11 cellular contexts compared by ENCODE assay signal in the genomic region with DNA sequence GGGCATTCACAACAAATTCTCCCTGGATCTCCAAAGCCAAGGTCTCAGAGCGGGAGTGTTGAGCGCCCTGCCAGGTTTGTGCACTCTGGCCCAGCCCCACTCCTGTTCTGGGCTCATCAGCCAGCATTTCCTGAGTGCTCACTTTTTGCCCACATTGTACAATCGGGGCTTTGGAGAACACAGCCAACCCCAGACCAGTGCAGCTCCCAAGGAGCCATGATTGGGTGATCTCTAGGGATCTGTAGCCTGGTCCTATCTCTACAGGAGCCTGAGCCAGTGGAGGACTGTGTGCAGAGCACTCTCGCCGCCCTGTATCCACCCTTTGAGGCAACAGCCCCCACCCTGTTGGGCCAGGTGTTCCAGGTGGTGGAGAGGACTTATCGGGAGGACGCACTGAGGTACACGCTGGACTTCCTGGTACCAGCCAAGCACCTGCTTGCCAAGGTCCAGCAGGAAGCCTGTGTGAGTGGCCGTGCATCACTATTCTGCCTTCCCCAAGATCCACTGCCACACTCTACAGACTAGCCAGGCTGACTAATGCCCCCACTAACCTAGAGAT. TPM values are rescaled to one million over a fixed set of nuclear protein-coding genes. Genes with fewer than 3 reads are reported as not detected.
A peak's percentile ranks its signal among the peaks of the same experiment; 100 is the strongest.
DNase-seq lines count a peak whose midpoint lies in the region; ATAC-seq and TF ChIP-seq lines count a peak whose summit lies in the region.
"Had no signal": no experiment of that assay in that cellular context is flagged by ENCODE, and none has a peak within 500 bp of the region (broad histone marks: within the 10 kb centered on the region; RNA-seq: fewer than 3 reads in every experiment).

No MANE protein-coding gene starts in this region.

- no peak overlapping the region for H2BK20ac ChIP-seq in H9 (ENCODE audit: low read depth, low read length, poor library complexity, severe bottlenecking)

- H3K14ac ChIP-seq in H9 (ENCODE audit: insufficient read depth, low read length): no peak overlapping the region

- no peak overlapping the region for H2BK15ac ChIP-seq in H9 (ENCODE audit: low read depth, low read length)

- no peak overlapping the region for H4K91ac ChIP-seq in H9 (ENCODE audit: insufficient read length, low read depth, low read length)

- H3K56ac ChIP-seq in H9 (ENCODE audit: insufficient read length, low read depth, low read length): no peak overlapping the region

- H3K23ac ChIP-seq in H9 (ENCODE audit: insufficient read length, low read depth, low read length): no peak overlapping the region

- H2BK12ac ChIP-seq in H9 (ENCODE audit: insufficient read length, low read depth, low read length): no peak overlapping the region

- no peak overlapping the region for H2BK120ac ChIP-seq in H9 (ENCODE audit: low read depth, low read length, poor library complexity, severe bottlenecking)

- H3K23me2 ChIP-seq in H9 (ENCODE audit: insufficient read length, low read depth, low read length, poor library complexity, severe bottlenecking): peaks cover 31% of the 10 kb centered on the region

- TF ChIP-seq CTCF in H9 (conservative IDR thresholded peaks at IDR 0.05) (no peak), lower lobe of right lung (IDR thresholded peaks at IDR 0.05) (no peak), spleen (IDR thresholded peaks at IDR 0.05 in 8 of 11, conservative IDR thresholded peaks at IDR 0.05 in 3 of 11) (no peak)

- H3T11ph ChIP-seq in H9 (ENCODE audit: low read length): no peak overlapping the region

- H3K4me2 ChIP-seq in H9 (ENCODE audit: insufficient read depth, insufficient read length, low read length): no peak overlapping the region

- no peak overlapping the region for H2BK5ac ChIP-seq in H9 (ENCODE audit: insufficient read length, low read length)

- H3K18ac ChIP-seq in H9 (ENCODE audit: insufficient read length, low read depth, low read length): no peak overlapping the region

- H3K27ac Mint-ChIP-seq in H9: no peak overlapping the region; a peak in 1 of 7 replicates

- H3K9me3 ChIP-seq in H9 (ENCODE audit: control insufficient read depth, low read depth, low read length) (no peaks in the 10 kb centered on the region), adipocyte (ENCODE audit: control insufficient read depth, low read length) (no peaks in the 10 kb centered on the region), lower lobe of right lung (no peaks in the 10 kb centered on the region), spleen (no peaks in the 10 kb centered on the region)

- H3K4ac ChIP-seq in H9 (ENCODE audit: low read depth, low read length): no peak overlapping the region

- no peak overlapping the region for H3K9ac ChIP-seq in H9 (ENCODE audit: extremely low read depth, insufficient read length, low read length)
- peak overlapping the region; percentile 41 for H3K9ac ChIP-seq in adipocyte (ENCODE audit: low read length)

- peak overlapping the region; percentile 88 to 96; a peak in 4 of 5 replicates for H3K4me3 Mint-ChIP-seq in H9

- no peak for TF ChIP-seq POLR2A in spleen (IDR thresholded peaks at IDR 0.05)

- DNase-seq in H9 (no peak), adipocyte (ENCODE audit: low read depth) (no peak), lower lobe of right lung (no peak), spleen (no peak), NCI-H1694 treated with DMSO at 0.1 percent for 48 hours (lab: John Stamatoyannopoulos, UW) (no peak)
- no peak for DNase-seq in activated effector memory CD4-positive, alpha-beta T cell treated with Interleukin-2 at 50 U/mL for 16 hours
- DNase-seq: kidney, NCI-H2171 had no signal

- no peak overlapping the region for H2AK5ac ChIP-seq in H9 (ENCODE audit: insufficient read length, low read length)

- H3K79me1 ChIP-seq in H9 (ENCODE audit: insufficient read depth, low read depth, low read length, poor library complexity, severe bottlenecking): no peaks in the 10 kb centered on the region

- no peak overlapping the region for H4K8ac ChIP-seq in H9 (replicated peaks; ENCODE audit: insufficient read length, low read depth, low read length)

- no peaks in the 10 kb centered on the region for H3K79me2 ChIP-seq in H9 (ENCODE audit: insufficient read depth, low read length)

- intact Hi-C loops in lower lobe of right lung (cut with DNase I) (no loop called here), spleen (cut with DNase I; ENCODE audit: low total_unique reads) (no loop called here)

- ATAC-seq in lower lobe of right lung (no peak), HG02885 (IDR thresholded peaks at IDR 0.05; ENCODE audit: poor library complexity, unreplicated experiment) (no peak), HG02840 (IDR thresholded peaks at IDR 0.05; ENCODE audit: low FRiP score, unreplicated experiment) (no peak)

- no peaks in the 10 kb centered on the region for H4K20me1 ChIP-seq in H9 (ENCODE audit: control insufficient read depth, insufficient read depth, insufficient read length)

- H3K27ac ChIP-seq in H9 (ENCODE audit: insufficient read length, low read depth, low read length): no peak overlapping the region
- H3K27ac ChIP-seq in lower lobe of right lung: peak overlapping the region; percentile 81
- peak overlapping the region in 6 of 8 donors; percentile 83 to 94 (median 92) for H3K27ac ChIP-seq in spleen

- no peak overlapping the region for H4K5ac ChIP-seq in H9 (ENCODE audit: insufficient read length, low read depth, low read length)

- peaks cover 52% of the 10 kb centered on the region for H3K36me3 ChIP-seq in adipocyte (ENCODE audit: control insufficient read depth, insufficient read depth, low read length, severe bottlenecking)
- H3K36me3 ChIP-seq in lower lobe of right lung: peaks cover 48% of the 10 kb centered on the region
- H3K36me3 ChIP-seq in spleen: peaks cover 0 to 53% (median 15%) of the 10 kb centered on the region in 6 donors

- no peaks in the 10 kb centered on the region for H3K27me3 ChIP-seq in H9 (ENCODE audit: insufficient read depth, low read length)
- H3K27me3 ChIP-seq in adipocyte (replicated peaks; ENCODE audit: control insufficient read depth, insufficient read depth, low read length): no peaks in the 10 kb centered on the region
- peaks cover 4% of the 10 kb centered on the region for H3K27me3 ChIP-seq in lower lobe of right lung (ENCODE audit: low read depth)
- H3K27me3 ChIP-seq in spleen (replicated peaks in 1 of 7): peaks cover 0 to 49% (median 17%) of the 10 kb centered on the region in 7 donors

- no CpG with 5 or more reads among the region's 9 CpGs for WGBS in H9 (ENCODE audit: extremely low coverage, insufficient read length, low lambda C conversion rate)
- WGBS in spleen, 5 donors: 46 to 76% (median 71%) methylated on average over 8 to 9 of the region's 9 CpGs

- no peak overlapping the region for H2AFZ ChIP-seq in H9 (ENCODE audit: low read length)

- H3K36me3 Mint-ChIP-seq in H9 (ENCODE audit: insufficient read depth in 1 of 3, low read depth in 3 of 3): peaks cover 38 to 56% (median 51%) of the 10 kb centered on the region in 3 experiments

- H3K27me3 Mint-ChIP-seq in H9 (ENCODE audit: low read depth): peaks cover 8% of the 10 kb centered on the region

- no peaks in the 10 kb centered on the region for H3K9me3 Mint-ChIP-seq in H9

- H3K4me1 Mint-ChIP-seq in H9: peaks cover 23 to 24% of the 10 kb centered on the region in 2 experiments

- H3K4me3 ChIP-seq in adipocyte (ENCODE audit: low read length): peak overlapping the region; percentile 21
- no peak overlapping the region for H3K4me3 ChIP-seq in lower lobe of right lung
- peak overlapping the region in 2 of 8 donors; percentile 68 to 84 for H3K4me3 ChIP-seq in spleen

- H3K4me1 ChIP-seq in H9 (ENCODE audit: insufficient read depth, low read length) (peaks cover 4% of the 10 kb centered on the region; the same call in 1 of the 2 replicates), adipocyte (ENCODE audit: control insufficient read depth, insufficient read depth, low read length) (peaks cover 32% of the 10 kb centered on the region), lower lobe of right lung (peaks cover 38% of the 10 kb centered on the region), spleen (peaks cover 31 to 94% (median 68%) of the 10 kb centered on the region in 6 donors)

RNA-seq across cellular contexts. Expression of a gene that starts 2.8 kb away (rescaled TPM):
- total RNA-seq in H9 (2021): 71.1 and 71.4 TPM in 2 replicates
- total RNA-seq in lower lobe of right lung: 28.5 TPM
- 100 to 1,000 TPM in 4 of 7 donors, 10 to 100 TPM in 3; 57.0 to 151 (median 102) TPM for total RNA-seq in spleen
- 10 to 100 TPM in 2 of 3 donors, 1 to 10 TPM in 1; 9.8 to 47.1 (median 17.7) TPM for polyA plus RNA-seq in spleen

RNA-seq across cellular contexts. Expression of a gene that starts 15.2 kb away (rescaled TPM):
- total RNA-seq in H9 (2021): not detected in 2 replicates
- total RNA-seq in lower lobe of right lung: not detected
- not detected for total RNA-seq in spleen
- not detected for polyA plus RNA-seq in spleen
- total RNA-seq: kidney, sciatic nerve had no signal

RNA-seq across cellular contexts. Expression of a gene that starts 25.6 kb away (rescaled TPM):
- total RNA-seq in H9 (2021): 84.5 and 87.6 TPM in 2 replicates
- 46.1 TPM for total RNA-seq in lower lobe of right lung
- 10 to 100 TPM; 10.7 to 26.7 (median 16.6) TPM for total RNA-seq in spleen
- 10 to 100 TPM in 1 of 3 donors, 1 to 10 TPM in 2; 5.5 to 11.8 (median 5.5) TPM for polyA plus RNA-seq in spleen

RNA-seq across cellular contexts. Expression of a gene that starts 28.0 kb away (rescaled TPM):
- 1.9 and 2.2 TPM in 2 replicates for total RNA-seq in H9 (2021)
- total RNA-seq in lower lobe of right lung: 0.50 TPM
- 1 to 10 TPM in 1 of 7 donors, under 1 TPM in 1, not detected in 5; 0.57 to 1.5 TPM for total RNA-seq in spleen
- polyA plus RNA-seq in spleen: under 1 TPM; 0.11 to 0.29 (median 0.15) TPM

RNA-seq across cellular contexts. Expression of a gene that starts 30.7 kb away (rescaled TPM):
- total RNA-seq in H9 (2021) (not detected in 2 replicates), lower lobe of right lung (not detected), spleen (not detected)
- not detected for polyA plus RNA-seq in spleen
- total RNA-seq: kidney, sciatic nerve had no signal
